ENCODE assay signal across 10 cellular contexts in genomic region chr12:1800646-1801284, GRCh38. TPM values are rescaled to one million over a fixed set of nuclear protein-coding genes. Genes with fewer than 3 reads are reported as not detected.
DNase-seq lines count a peak whose midpoint lies in the region; ATAC-seq, FAIRE-seq and TF ChIP-seq lines count a peak whose summit lies in the region.
"Had no signal": no experiment of that assay in that cellular context is flagged by ENCODE, and none has a peak within 500 bp of the region (broad histone marks: within the 10 kb centered on the region; RNA-seq: fewer than 3 reads in every experiment).

No MANE protein-coding gene starts in this region.

- H3K4me3 ChIP-seq in AG04449 (ENCODE audit: low read depth, low read length) (no peak overlapping the region), OCI-LY1 (ENCODE audit: low read depth, low read length, poor library complexity, severe bottlenecking) (no peak overlapping the region), hepatocyte (no peak overlapping the region), vagina (no peak overlapping the region)

- H3K36me3 ChIP-seq in OCI-LY1 (ENCODE audit: insufficient read depth, low read length) (no peaks in the 10 kb centered on the region), hepatocyte (replicated peaks; ENCODE audit: insufficient read depth, low read depth) (no peaks in the 10 kb centered on the region), vagina (no peaks in the 10 kb centered on the region)

- H3K9ac ChIP-seq in OCI-LY1 (ENCODE audit: low read length) = no peak overlapping the region

- H4K20me1 ChIP-seq in OCI-LY1 (ENCODE audit: insufficient read depth, low read length) (no peaks in the 10 kb centered on the region), hepatocyte (ENCODE audit: insufficient read depth, poor library complexity, severe bottlenecking) (no peaks in the 10 kb centered on the region)

- no peaks in the 10 kb centered on the region for H3K9me3 ChIP-seq in OCI-LY1 (ENCODE audit: low read length)
- no peaks in the 10 kb centered on the region for H3K9me3 ChIP-seq in hepatocyte (ENCODE audit: low read depth)
- no peaks in the 10 kb centered on the region for H3K9me3 ChIP-seq in vagina

- intact Hi-C loops in vagina (cut with DNase I) = no loop called here

- H3K9me2 ChIP-seq in OCI-LY1 (ENCODE audit: low read depth, low read length) = no peaks in the 10 kb centered on the region
- no peaks in the 10 kb centered on the region for H3K9me2 ChIP-seq in hepatocyte (replicated peaks; ENCODE audit: insufficient read depth)

- POLR2A ChIA-PET in AG04449 (lab: Yijun Ruan, JAX) = no interaction called here

- ATAC-seq in HG02642 (IDR thresholded peaks at IDR 0.05; ENCODE audit: poor library complexity, unreplicated experiment) (no peak), GM21423 (IDR thresholded peaks at IDR 0.05; ENCODE audit: unreplicated experiment) (no peak), HG03135 (IDR thresholded peaks at IDR 0.05; ENCODE audit: unreplicated experiment) (no peak)
- ATAC-seq: activated naive CD4-positive, alpha-beta T cell treated with anti-CD3 and anti-CD28 coated beads, Interleukin-2, amount 50 U/mL, for 72 hours; HCT116 had no signal

- no peaks in the 10 kb centered on the region for H3K27me3 ChIP-seq in OCI-LY1 (ENCODE audit: insufficient read depth, low read length)
- no peaks in the 10 kb centered on the region for H3K27me3 ChIP-seq in hepatocyte
- no peaks in the 10 kb centered on the region for H3K27me3 ChIP-seq in vagina

- TF ChIP-seq CTCF in AG04449 (IDR thresholded peaks at IDR 0.05; ENCODE audit: insufficient read depth, low read length, missing control alignments) (peak; percentile 68), OCI-LY1 (IDR thresholded peaks at IDR 0.05; ENCODE audit: low read length) (peak; percentile 74), hepatocyte (IDR thresholded peaks at IDR 0.05; ENCODE audit: poor library complexity) (peak; percentile 21), vagina (IDR thresholded peaks at IDR 0.05) (no peak)

- H3K4me1 ChIP-seq in OCI-LY1 (ENCODE audit: insufficient read depth, low read length, severe bottlenecking) (peaks cover 27% of the 10 kb centered on the region), hepatocyte (ENCODE audit: insufficient read depth) (peaks cover 2% of the 10 kb centered on the region), vagina (peaks cover 17% of the 10 kb centered on the region)

- H3K4me2 ChIP-seq in OCI-LY1 (ENCODE audit: low read length) (no peak overlapping the region), hepatocyte (no peak overlapping the region)

- TF ChIP-seq POLR2A in GM12892 (IDR thresholded peaks at IDR 0.05; ENCODE audit: low read depth, low read length) (no peak), vagina (IDR thresholded peaks at IDR 0.05) (no peak)

- H2AFZ ChIP-seq in OCI-LY1 (ENCODE audit: low read length) (no peak overlapping the region), hepatocyte (no peak overlapping the region)

- WGBS in hepatocyte (ENCODE audit: low lambda C conversion rate, missing lambda C conversion rate) = 65% methylated on average over 10 of the region's 10 CpGs

- no peaks in the 10 kb centered on the region for H3K79me2 ChIP-seq in OCI-LY1 (ENCODE audit: insufficient read depth, low read length)
- no peaks in the 10 kb centered on the region for H3K79me2 ChIP-seq in hepatocyte

- H3K27ac ChIP-seq in OCI-LY1 (ENCODE audit: low read depth, low read length, poor library complexity, severe bottlenecking) (no peak overlapping the region), hepatocyte (no peak overlapping the region), vagina (no peak overlapping the region)

- no peak for DNase-seq in AG04449 (ENCODE audit: low read depth, low spot score)
- DNase-seq in GM12892 (ENCODE audit: insufficient read length) = peak; percentile 56
- DNase-seq in hepatocyte (ENCODE audit: low spot score) = no peak
- no peak for DNase-seq in vagina (ENCODE audit: extremely low spot score in 2 of 2)

- H3F3A ChIP-seq in OCI-LY1 (ENCODE audit: insufficient read depth, low read length) = no peaks in the 10 kb centered on the region

- peak; percentile 94 for FAIRE-seq in GM12892 (lab: Jason Lieb, UNC)

- CTCF ChIA-PET in AG04449 (lab: Yijun Ruan, JAX) = interaction anchor here (1.1 to 12.2 kb wide), 7 partner anchors 9 to 233 kb away, joined by 3 to 156 read pairs (median 4); no protein-coding TSS in a partner anchor

RNA-seq across cellular contexts. Expression of gene LRTM2, which starts 19.6 kb away (rescaled TPM):
- not detected for polyA plus RNA-seq in GM12892 (2012; ENCODE audit: missing spikeins)
- total RNA-seq in hepatocyte (not detected in 2 replicates), vagina (not detected)
- not detected in 2 replicates for polyA plus RNA-seq in hepatocyte
- total RNA-seq: activated naive CD4-positive, alpha-beta T cell treated with anti-CD3 and anti-CD28 coated beads, Interleukin-2, amount 50 U/mL, for 72 hours had no signal

Comparison
In these comparisons a context has a peak if more than half of its experiments do, and no peak if none do; other contexts are left out.
1. CTCF ChIP-seq: peak in AG04449 (single experiment), OCI-LY1 (single experiment) and hepatocyte (single experiment); none in vagina (0 of 3).